ENCODE assay signal across 8 cellular contexts in genomic region chr14:104753528-104754212, GRCh38. TPM values are rescaled to one million over a fixed set of nuclear protein-coding genes. Genes with fewer than 3 reads are reported as not detected.
A peak's percentile ranks its signal among the peaks of the same experiment; 100 is the strongest.
DNase-seq lines count a peak whose midpoint lies in the region; ATAC-seq and TF ChIP-seq lines count a peak whose summit lies in the region.

No MANE protein-coding gene starts in this region.

- no peak for ATAC-seq in Right ventricle myocardium superior (ENCODE audit: poor library complexity)

- peak overlapping the region; percentile 49 to 84 (median 65) for H3K4me3 ChIP-seq in adrenal gland
- H3K4me3 ChIP-seq in testis: peak overlapping the region; percentile 97 to 100

- peak overlapping the region in 4 of 5 donors; percentile 64 to 86 (median 74) for H3K27ac ChIP-seq in adrenal gland
- H3K27ac ChIP-seq in testis: peak overlapping the region; percentile 85 to 86

- no peaks in the 10 kb centered on the region for H3K27me3 ChIP-seq in adrenal gland
- H3K27me3 ChIP-seq in testis: no peaks in the 10 kb centered on the region

- H3K36me3 ChIP-seq in adrenal gland (replicated peaks in 1 of 2): peaks cover 0 to 34% of the 10 kb centered on the region in 2 donors
- H3K36me3 ChIP-seq in testis (ENCODE audit: low read depth, missing control alignments): no peaks in the 10 kb centered on the region

- H3K9me3 ChIP-seq in adrenal gland (replicated peaks in 1 of 3) (no peaks in the 10 kb centered on the region), testis (no peaks in the 10 kb centered on the region)

- peak; percentile 56 for DNase-seq in Right ventricle myocardium superior
- no peak for DNase-seq in cardiac septum (ENCODE audit: low spot score)
- DNase-seq in adrenal gland: peak in 3 of 7 donors; percentile 37 to 46 (median 45)
- DNase-seq in kidney tubule cell (ENCODE audit: low spot score): peak; percentile 28
- DNase-seq in testis: no peak
- no peak for DNase-seq in NCI-H1436 (lab: John Stamatoyannopoulos, UW)
- DNase-seq in stimulated activated CD4-positive, alpha-beta T cell treated with anti-CD3 and anti-CD28 coated beads, Interleukin-4, amount 100 ng/mL, for 24 hours: no peak
- no peak for DNase-seq in NK-92 (lab: John Stamatoyannopoulos, UW; ENCODE audit: unreplicated experiment)

- TF ChIP-seq CTCF in adrenal gland (IDR thresholded peaks at IDR 0.05): no peak
- no peak for TF ChIP-seq CTCF in testis (IDR thresholded peaks at IDR 0.05)

- WGBS in adrenal gland, 4 donors: 1 to 8% (median 2%) methylated on average over 10 to 30 of the region's 30 CpGs
- WGBS in testis, 2 donors: 1 to 2% methylated on average over 23 to 29 of the region's 30 CpGs

- intact Hi-C loops in Right ventricle myocardium superior (cut with DNase I): no loop called here
- intact Hi-C loops in cardiac septum (cut with DNase I): no loop called here
- intact Hi-C loops in adrenal gland (cut with DNase I): no loop called here
- intact Hi-C loops in testis (cut with DNase I; ENCODE audit: low total_unique reads): no loop called here

- TF ChIP-seq POLR2A in adrenal gland (IDR thresholded peaks at IDR 0.05) (no peak), testis (IDR thresholded peaks at IDR 0.05) (no peak)

- H3K4me1 ChIP-seq in adrenal gland (replicated peaks in 1 of 2) (peaks cover 10 to 26% of the 10 kb centered on the region in 2 donors), testis (peaks cover 27% of the 10 kb centered on the region)

RNA-seq across cellular contexts. Expression of gene SIVA1, which starts 0.7 kb away (rescaled TPM):
- 60.7 TPM for total RNA-seq in Right ventricle myocardium superior
- total RNA-seq in cardiac septum: 50.9 TPM
- total RNA-seq in adrenal gland: 100 to 1,000 TPM in 4 of 8 donors, 10 to 100 TPM in 4; 43.9 to 294 (median 140) TPM
- polyA plus RNA-seq in adrenal gland: 100 to 1,000 TPM in 1 of 3 donors, 10 to 100 TPM in 1, 1 to 10 TPM in 1; 2.0 to 120 (median 86.8) TPM
- 100 to 1,000 TPM; 236 to 247 TPM for total RNA-seq in testis
- 99.5 TPM for polyA plus RNA-seq in testis (ENCODE audit: insufficient read depth, low read depth, low replicate concordance)

RNA-seq across cellular contexts. Expression of gene ADSS1, which starts 29.6 kb away (rescaled TPM):
- total RNA-seq in Right ventricle myocardium superior (215 TPM), cardiac septum (114 TPM), adrenal gland (10 to 100 TPM in 6 of 8 donors, 1 to 10 TPM in 2; 6.9 to 39.1 (median 18.2) TPM), testis (10 to 100 TPM; 48.7 to 79.4 TPM)
- polyA plus RNA-seq in adrenal gland (10 to 100 TPM in 2 of 3 donors, 1 to 10 TPM in 1; 5.6 to 20.1 (median 16.7) TPM), testis (ENCODE audit: insufficient read depth, low read depth, low replicate concordance) (79.6 TPM)

RNA-seq across cellular contexts. Expression of gene AKT1, which starts 41.9 kb away (rescaled TPM):
- total RNA-seq in Right ventricle myocardium superior (120 TPM), cardiac septum (172 TPM), adrenal gland (100 to 1,000 TPM; 155 to 300 (median 195) TPM), testis (100 to 1,000 TPM; 106 to 125 TPM)
- polyA plus RNA-seq in adrenal gland (100 to 1,000 TPM in 2 of 3 donors, 10 to 100 TPM in 1; 97.5 to 244 (median 230) TPM), testis (ENCODE audit: insufficient read depth, low read depth, low replicate concordance) (68.2 TPM)

RNA-seq across cellular contexts. Expression of gene ZBTB42, which starts 47.2 kb away (rescaled TPM):
- total RNA-seq in Right ventricle myocardium superior (5.0 TPM), cardiac septum (8.6 TPM), adrenal gland (10 to 100 TPM in 3 of 8 donors, 1 to 10 TPM in 5; 3.5 to 13.9 (median 9.4) TPM), testis (1 to 10 TPM; 6.1 to 8.4 TPM)
- polyA plus RNA-seq in adrenal gland (1 to 10 TPM; 1.2 to 2.3 (median 1.6) TPM), testis (ENCODE audit: insufficient read depth, low read depth, low replicate concordance) (7.1 TPM)

Comparison
In these comparisons a context has a peak if more than half of its experiments do, and no peak if none do; other contexts are left out.
1. DNase-seq: peak in Right ventricle myocardium superior (single experiment) and kidney tubule cell (single experiment); none in cardiac septum (single experiment), testis (single experiment), NCI-H1436 (single experiment), stimulated activated CD4-positive, alpha-beta T cell treated with anti-CD3 and anti-CD28 coated beads, Interleukin-4, amount 100 ng/mL, for 24 hours (single experiment) and NK-92 (single experiment).